In genomic region chr12:62285284-62285683, GRCh38 we compare ENCODE assay signal across 29 cellular contexts.
"Had no signal": no experiment of that assay in that cellular context is flagged by ENCODE, and none has a peak within 500 bp of the region (broad histone marks: within the 10 kb centered on the region; RNA-seq: fewer than 3 reads in every experiment).

No MANE protein-coding gene starts in this region.

- H3K4me3 Mint-ChIP-seq: activated CD4-positive, alpha-beta T cell treated with anti-CD3 and anti-CD28 coated beads, Interleukin-2, amount 10 ng/mL, durations not matched to agents 7 days and 5 days; activated naive CD4-positive, alpha-beta T cell treated with anti-CD3 and anti-CD28 coated beads, Interleukin-2, amount 50 U/mL, for 24 hours; nephron; stimulated activated naive CD8-positive, alpha-beta T cell treated with anti-CD3 and anti-CD28 coated beads, Interleukin-15, Interleukin-2, amounts not matched to agents 100 ng/mL and 50 ng/mL, for 24 hours had no signal

- H3K27me3 ChIP-seq: adrenal gland, body of pancreas, esophagus squamous epithelium, heart right ventricle, neutrophil, ovary, uterus had no signal

- H3K27ac ChIP-seq: adrenal gland, body of pancreas, epithelial cell of prostate, esophagus squamous epithelium, heart right ventricle, ovary, prostate gland, skin epidermis, uterus had no signal

- ATAC-seq: body of pancreas, heart right ventricle, sciatic nerve had no signal

- H3K27me3 Mint-ChIP-seq: activated CD4-positive, alpha-beta T cell treated with anti-CD3 and anti-CD28 coated beads, Interleukin-2, amount 10 ng/mL, durations not matched to agents 7 days and 5 days; activated naive CD4-positive, alpha-beta T cell treated with anti-CD3 and anti-CD28 coated beads, Interleukin-2, amount 50 U/mL, for 24 hours; stimulated activated naive CD8-positive, alpha-beta T cell treated with anti-CD3 and anti-CD28 coated beads, Interleukin-15, Interleukin-2, amounts not matched to agents 100 ng/mL and 50 ng/mL, for 24 hours had no signal

- H3K9me3 ChIP-seq: adrenal gland, body of pancreas, neutrophil, ovary, prostate gland, thoracic aorta, uterus had no signal

- H3K36me3 ChIP-seq: adrenal gland, esophagus squamous epithelium, heart right ventricle, ovary, prostate gland, thoracic aorta, uterus had no signal

- H3K4me1 ChIP-seq: prostate gland, uterus had no signal

- H3K27ac Mint-ChIP-seq: activated CD4-positive, alpha-beta T cell treated with anti-CD3 and anti-CD28 coated beads, Interleukin-2, amount 10 ng/mL, durations not matched to agents 7 days and 5 days had no signal

- H3K4me3 ChIP-seq: adrenal gland, body of pancreas, esophagus squamous epithelium, heart right ventricle, ovary, prostate gland, skin epidermis, thoracic aorta, uterus had no signal

- FAIRE-seq: colon, endometrium had no signal

- DNase-seq: activated CD4-positive, alpha-beta T cell treated with anti-CD3 and anti-CD28 coated beads, Interleukin-2, amount 10 ng/mL, durations not matched to agents 7 days and 5 days; activated CD8-positive, alpha-beta memory T cell treated with anti-CD3 and anti-CD28 coated beads, Interleukin-2, amount 50 U/mL, for 4 hours; activated gamma-delta T cell; activated T-cell treated with anti-CD3 and anti-CD28 coated beads, Interleukin-2, amount 50 U/mL, for 1 hour; adrenal gland; aorta; body of pancreas; effector CD8-positive, alpha-beta T cell; esophagus squamous epithelium; foreskin melanocyte; heart right ventricle; ovary; retina; stimulated activated CD4-positive, alpha-beta T cell treated with anti-CD3 and anti-CD28 coated beads, Interleukin-12 subunit alpha, Interleukin-12 subunit beta, amount 100 ng/mL, for 4 hours; stimulated activated CD4-positive, alpha-beta T cell treated with anti-CD3 and anti-CD28 coated beads, Interleukin-4, amount 100 ng/mL, for 1 hour; T-helper 1 cell; trophoblast cell; uterus had no signal
